1 cellular context compared by ENCODE assay signal in genomic region chr14:105499256-105500035, GRCh38.
TF ChIP-seq lines count a peak whose summit lies in the region.

No MANE protein-coding gene starts in this region.

TF ChIP-seq in SK-N-SH, 30 proteins besides CTCF, POLR2A, EP300 and RAD21 (continued from another document):
- TF ChIP-seq IRF3 (IDR thresholded peaks at IDR 0.05; ENCODE audit: low read depth, low read length) (no peak), RCOR1 (IDR thresholded peaks at IDR 0.05; ENCODE audit: low read length) (no peak), NRF1 (IDR thresholded peaks at IDR 0.05; ENCODE audit: low read depth, low read length) (no peak)
- TF ChIP-seq, protein P1, sequence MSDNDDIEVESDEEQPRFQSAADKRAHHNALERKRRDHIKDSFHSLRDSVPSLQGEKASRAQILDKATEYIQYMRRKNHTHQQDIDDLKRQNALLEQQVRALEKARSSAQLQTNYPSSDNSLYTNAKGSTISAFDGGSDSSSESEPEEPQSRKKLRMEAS (IDR thresholded peaks at IDR 0.05; ENCODE audit: low read depth), result no peak
